In genomic region chr17:1650731-1651558, GRCh38 we compare ENCODE assay signal across 12 cellular contexts. TPM values are rescaled to one million over a fixed set of nuclear protein-coding genes. Genes with fewer than 3 reads are reported as not detected.
DNase-seq lines count a peak whose midpoint lies in the region; ATAC-seq, FAIRE-seq and TF ChIP-seq lines count a peak whose summit lies in the region.
"Had no signal": no experiment of that assay in that cellular context is flagged by ENCODE, and none has a peak within 500 bp of the region (broad histone marks: within the 10 kb centered on the region; RNA-seq: fewer than 3 reads in every experiment).

No MANE protein-coding gene starts in this region.

- H3K4me1 Mint-ChIP-seq in activated T-cell treated with anti-CD3 and anti-CD28 coated beads, Interleukin-2, amount 50 U/mL, for 24 hours (ENCODE audit: low read depth): peaks cover 33% of the 10 kb centered on the region
- H3K4me1 Mint-ChIP-seq in activated T-cell treated with anti-CD3 and anti-CD28 coated beads, Interleukin-2, amount 50 U/mL, for 72 hours (ENCODE audit: low read depth): peaks cover 16% of the 10 kb centered on the region

- peaks cover 4 to 21% of the 10 kb centered on the region in 2 donors for H3K4me1 ChIP-seq in ascending aorta
- peaks cover 43% of the 10 kb centered on the region for H3K4me1 ChIP-seq in lower lobe of right lung
- peaks cover 24 to 35% (median 31%) of the 10 kb centered on the region in 4 donors for H3K4me1 ChIP-seq in transverse colon

- H3K27me3 Mint-ChIP-seq in activated T-cell treated with anti-CD3 and anti-CD28 coated beads, Interleukin-2, amount 50 U/mL, for 24 hours: no peaks in the 10 kb centered on the region
- H3K27me3 Mint-ChIP-seq in activated T-cell treated with anti-CD3 and anti-CD28 coated beads, Interleukin-2, amount 50 U/mL, for 72 hours (ENCODE audit: low read depth): no peaks in the 10 kb centered on the region
- H3K27me3 Mint-ChIP-seq: naive thymus-derived CD8-positive, alpha-beta T cell had no signal

- no peak for TF ChIP-seq EP300 in transverse colon (IDR thresholded peaks at IDR 0.05; ENCODE audit: low read depth)

- no peak for ATAC-seq in activated T-cell treated with anti-CD3 and anti-CD28 coated beads, Interleukin-2, amount 50 U/mL, for 72 hours (replicated peaks in 1 of 2)
- ATAC-seq in lower lobe of right lung: no peak
- ATAC-seq: naive thymus-derived CD8-positive, alpha-beta T cell had no signal

- H3K9me3 ChIP-seq in ascending aorta (no peaks in the 10 kb centered on the region), lower lobe of right lung (no peaks in the 10 kb centered on the region), transverse colon (no peaks in the 10 kb centered on the region)

- WGBS in transverse colon (ENCODE audit: low coverage in 1 of 2), 2 donors: 71 to 79% methylated on average over 4 to 22 of the region's 22 CpGs

- H3K27ac ChIP-seq in ascending aorta (peak overlapping the region; percentile 94 to 99), lower lobe of right lung (peak overlapping the region; percentile 99), transverse colon (peak overlapping the region; percentile 97 to 100 (median 100))

- no peaks in the 10 kb centered on the region for H3K9me3 Mint-ChIP-seq in activated T-cell treated with anti-CD3 and anti-CD28 coated beads, Interleukin-2, amount 50 U/mL, for 24 hours
- H3K9me3 Mint-ChIP-seq in activated T-cell treated with anti-CD3 and anti-CD28 coated beads, Interleukin-2, amount 50 U/mL, for 72 hours: no peaks in the 10 kb centered on the region
- H3K9me3 Mint-ChIP-seq: naive thymus-derived CD8-positive, alpha-beta T cell had no signal

- TF ChIP-seq CTCF in ascending aorta (IDR thresholded peaks at IDR 0.05) (no peak), lower lobe of right lung (IDR thresholded peaks at IDR 0.05) (no peak), transverse colon (IDR thresholded peaks at IDR 0.05) (no peak)

- H3K36me3 Mint-ChIP-seq in activated T-cell treated with anti-CD3 and anti-CD28 coated beads, Interleukin-2, amount 50 U/mL, for 24 hours (ENCODE audit: low read depth): peaks cover 60% of the 10 kb centered on the region
- peaks cover 7 to 21% of the 10 kb centered on the region in 2 donors for H3K36me3 Mint-ChIP-seq in activated T-cell treated with anti-CD3 and anti-CD28 coated beads, Interleukin-2, amount 50 U/mL, for 72 hours (ENCODE audit: insufficient read depth in 2 of 2)

- intact Hi-C loops in ascending aorta (cut with DNase I) (no loop called here), lower lobe of right lung (cut with DNase I) (no loop called here), transverse colon (cut with DNase I; ENCODE audit: low total_unique reads) (loop anchor here (10.0 kb wide), 1 partner anchor 64 kb away; the partner anchor contains the start of gene TLCD2)

- H3K36me3 ChIP-seq in ascending aorta (peaks cover 55 to 58% of the 10 kb centered on the region in 2 donors), lower lobe of right lung (peaks cover 62% of the 10 kb centered on the region), transverse colon (peaks cover 0 to 53% (median 23%) of the 10 kb centered on the region in 4 donors)

- H3K4me3 ChIP-seq in ascending aorta (peak overlapping the region in 1 of 2 donors; percentile 92), lower lobe of right lung (no peak overlapping the region), transverse colon (peak overlapping the region in 2 of 4 donors; percentile 77)

- peak overlapping the region; percentile 20 for H3K27ac Mint-ChIP-seq in activated T-cell treated with anti-CD3 and anti-CD28 coated beads, Interleukin-2, amount 50 U/mL, for 24 hours
- H3K27ac Mint-ChIP-seq in activated T-cell treated with anti-CD3 and anti-CD28 coated beads, Interleukin-2, amount 50 U/mL, for 72 hours: no peak overlapping the region

- DNase-seq in activated T-cell treated with anti-CD3 and anti-CD28 coated beads, Interleukin-2, amount 50 U/mL, for 24 hours: no peak
- DNase-seq in activated T-cell treated with anti-CD3 and anti-CD28 coated beads, Interleukin-2, amount 50 U/mL, for 72 hours: no peak
- no peak for DNase-seq in ascending aorta (ENCODE audit: low spot score in 2 of 2)
- DNase-seq in lower lobe of right lung: peak; percentile 47
- peak; percentile 54 for DNase-seq in transverse colon
- no peak for DNase-seq in glomerular visceral epithelial cell (ENCODE audit: extremely low spot score)
- DNase-seq in H54 (ENCODE audit: insufficient read length, low spot score): no peak
- DNase-seq in T-helper 9 cell: no peak
- DNase-seq: NCI-H2107; stimulated activated CD4-positive, alpha-beta T cell treated with anti-CD3 and anti-CD28 coated beads, Interleukin-15, amount 100 ng/mL, for 24 hours had no signal

- TF ChIP-seq POLR2A in transverse colon (IDR thresholded peaks at IDR 0.05): peak; percentile 53
- no peak for TF ChIP-seq POLR2A in H54 (IDR thresholded peaks at IDR 0.05; ENCODE audit: low read depth, low read length)

- H3K27me3 ChIP-seq in ascending aorta (no peaks in the 10 kb centered on the region), lower lobe of right lung (ENCODE audit: low read depth) (no peaks in the 10 kb centered on the region), transverse colon (no peaks in the 10 kb centered on the region)

- FAIRE-seq in H54 (lab: Jason Lieb, UNC): no peak
- FAIRE-seq: RCC 7860 had no signal

- no peak overlapping the region for H3K4me3 Mint-ChIP-seq in activated T-cell treated with anti-CD3 and anti-CD28 coated beads, Interleukin-2, amount 50 U/mL, for 24 hours
- H3K4me3 Mint-ChIP-seq in activated T-cell treated with anti-CD3 and anti-CD28 coated beads, Interleukin-2, amount 50 U/mL, for 72 hours: no peak overlapping the region

- in situ Hi-C loops in transverse colon (cut with MboI; ENCODE audit: low pct_ligation_motif_present in 1 of 4, low pct_unique_long_range_greater_than_20kb in 1 of 4, low sequenced_read_pairs in 3 of 4): loop anchor here in 1 of 4 donors (25.0 kb wide), 1 partner anchor 386 kb away; the partner anchor contains the start of genes DPH1, OVCA2 and RTN4RL1

RNA-seq across cellular contexts. Expression of gene RILP, which starts 1.3 kb away (rescaled TPM):
- 1 to 10 TPM; 3.4 to 4.4 TPM for total RNA-seq in activated T-cell treated with anti-CD3 and anti-CD28 coated beads, Interleukin-2, amount 50 U/mL, for 72 hours
- total RNA-seq in ascending aorta (103 TPM), lower lobe of right lung (41.5 TPM), transverse colon (100 to 1,000 TPM in 2 of 4 donors, 10 to 100 TPM in 2; 59.3 to 185 (median 108) TPM)

RNA-seq across cellular contexts. Expression of gene SCARF1, which starts 5.4 kb away (rescaled TPM):
- total RNA-seq in activated T-cell treated with anti-CD3 and anti-CD28 coated beads, Interleukin-2, amount 50 U/mL, for 72 hours: 1 to 10 TPM; 1.9 to 2.5 TPM
- 295 TPM for total RNA-seq in ascending aorta
- total RNA-seq in lower lobe of right lung: 37.4 TPM
- total RNA-seq in transverse colon: 10 to 100 TPM; 11.2 to 63.2 (median 16.3) TPM

RNA-seq across cellular contexts. Expression of gene SLC43A2, which starts 22.3 kb away (rescaled TPM):
- 1 to 10 TPM; 3.4 to 3.8 TPM for total RNA-seq in activated T-cell treated with anti-CD3 and anti-CD28 coated beads, Interleukin-2, amount 50 U/mL, for 72 hours
- total RNA-seq in ascending aorta (27.6 TPM), lower lobe of right lung (44.6 TPM), transverse colon (10 to 100 TPM in 2 of 4 donors, 1 to 10 TPM in 2; 3.7 to 98.9 (median 12.3) TPM)

RNA-seq across cellular contexts. Expression of gene PRPF8, which starts 33.7 kb away (rescaled TPM):
- total RNA-seq in activated T-cell treated with anti-CD3 and anti-CD28 coated beads, Interleukin-2, amount 50 U/mL, for 72 hours: 100 to 1,000 TPM; 332 to 390 TPM
- total RNA-seq in ascending aorta: 114 TPM
- total RNA-seq in lower lobe of right lung: 280 TPM
- 100 to 1,000 TPM; 155 to 410 (median 169) TPM for total RNA-seq in transverse colon

RNA-seq across cellular contexts. Expression of gene TLCD2, which starts 59.2 kb away (rescaled TPM):
- 1 to 10 TPM in 1 of 2 donors, under 1 TPM in 1; 0.70 to 1.8 TPM for total RNA-seq in activated T-cell treated with anti-CD3 and anti-CD28 coated beads, Interleukin-2, amount 50 U/mL, for 72 hours
- total RNA-seq in ascending aorta (7.5 TPM), lower lobe of right lung (13.4 TPM), transverse colon (10 to 100 TPM; 21.6 to 48.6 (median 31.5) TPM)
- total RNA-seq: naive thymus-derived CD8-positive, alpha-beta T cell had no signal

Comparison
In these comparisons a context has a peak if more than half of its experiments do, and no peak if none do; other contexts are left out.
1. DNase-seq: peak in lower lobe of right lung (single experiment) and transverse colon (single experiment); none in activated T-cell treated with anti-CD3 and anti-CD28 coated beads, Interleukin-2, amount 50 U/mL, for 24 hours (single experiment), activated T-cell treated with anti-CD3 and anti-CD28 coated beads, Interleukin-2, amount 50 U/mL, for 72 hours (0 of 2), ascending aorta (0 of 2), glomerular visceral epithelial cell (single experiment), H54 (single experiment) and T-helper 9 cell (single experiment).
2. Peak in every context shown above with its lines, with median percentiles within 50 percentile points of each other: H3K27ac ChIP-seq.